ENCODE assay signal across 30 cellular contexts in the genomic region with DNA sequence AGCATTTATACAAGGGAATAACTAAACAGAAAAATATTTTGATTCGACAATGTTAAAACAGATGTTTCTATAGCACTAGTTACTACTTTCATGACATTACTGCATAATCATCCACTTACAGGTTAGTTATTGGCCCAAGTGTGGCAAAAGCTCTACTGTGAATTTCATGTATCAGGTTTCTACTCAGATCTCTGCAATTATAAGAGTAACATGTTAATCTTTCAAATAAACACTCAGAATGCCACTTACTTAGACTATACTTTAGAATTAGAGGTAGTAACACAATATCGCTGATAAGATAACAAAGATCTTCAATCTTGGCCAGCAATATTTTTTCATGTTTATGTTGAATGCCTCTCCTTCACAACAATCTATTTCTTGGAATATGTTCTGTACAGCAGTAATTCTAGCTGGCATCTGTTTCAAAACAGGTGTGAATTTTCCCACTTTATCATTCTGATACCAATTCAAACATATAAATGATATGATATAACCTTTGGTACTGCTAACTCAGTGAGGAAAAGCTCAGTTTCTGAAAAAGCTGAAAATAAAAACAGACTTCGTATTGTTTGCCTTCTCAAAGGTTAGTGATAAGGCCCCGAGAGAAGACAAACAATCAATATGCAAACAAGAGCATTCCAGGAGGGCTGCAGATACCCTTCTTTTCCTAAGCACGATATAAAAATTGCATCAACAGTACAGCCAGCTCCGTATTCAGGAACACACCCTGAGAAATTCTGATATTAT. TPM values are rescaled to one million over a fixed set of nuclear protein-coding genes. Genes with fewer than 3 reads are reported as not detected.
A peak's percentile ranks its signal among the peaks of the same experiment; 100 is the strongest.
DNase-seq lines count a peak whose midpoint lies in the region; ATAC-seq and TF ChIP-seq lines count a peak whose summit lies in the region.
"Had no signal": no experiment of that assay in that cellular context is flagged by ENCODE, and none has a peak within 500 bp of the region (broad histone marks: within the 10 kb centered on the region; RNA-seq: fewer than 3 reads in every experiment).

No MANE protein-coding gene starts in this region.

- no peaks in the 10 kb centered on the region for H3K4me1 ChIP-seq in CD8-positive, alpha-beta memory T cell (ENCODE audit: insufficient read depth, low read length)
- H3K4me1 ChIP-seq: gastroesophageal sphincter, parathyroid adenoma, right atrium auricular region, spleen had no signal

- no peak overlapping the region for H3K4me3 Mint-ChIP-seq in type B pancreatic cell
- H3K4me3 Mint-ChIP-seq in CD8-positive, alpha-beta memory T cell: no peak overlapping the region
- H3K4me3 Mint-ChIP-seq: activated CD4-positive, alpha-beta T cell treated with anti-CD3 and anti-CD28 coated beads, Interleukin-2, amount 10 ng/mL, durations not matched to agents 24 days and 14 days; CD4-positive, alpha-beta memory T cell; memory B cell; stimulated activated naive CD8-positive, alpha-beta T cell treated with anti-CD3 and anti-CD28 coated beads, Interleukin-15, amount 100 ng/mL, for 72 hours; T-cell had no signal

- no peaks in the 10 kb centered on the region for H3K9me3 ChIP-seq in CD8-positive, alpha-beta memory T cell (ENCODE audit: low read length)
- H3K9me3 ChIP-seq: gastroesophageal sphincter, right atrium auricular region, spleen, thoracic aorta had no signal

- H3K27ac Mint-ChIP-seq in type B pancreatic cell: peak overlapping the region; percentile 46
- H3K27ac Mint-ChIP-seq in CD8-positive, alpha-beta memory T cell: no peak overlapping the region
- H3K27ac Mint-ChIP-seq: activated CD4-positive, alpha-beta T cell treated with anti-CD3 and anti-CD28 coated beads, Interleukin-2, amount 10 ng/mL, durations not matched to agents 24 days and 14 days; activated naive CD4-positive, alpha-beta T cell treated with anti-CD3 and anti-CD28 coated beads, Interleukin-2, amount 50 U/mL, for 72 hours; CD4-positive, alpha-beta memory T cell; memory B cell; stimulated activated naive CD8-positive, alpha-beta T cell treated with anti-CD3 and anti-CD28 coated beads, Interleukin-15, amount 100 ng/mL, for 72 hours; T-cell had no signal

- H3K4me1 Mint-ChIP-seq in type B pancreatic cell (ENCODE audit: unreplicated experiment): peaks cover 10% of the 10 kb centered on the region
- no peaks in the 10 kb centered on the region for H3K4me1 Mint-ChIP-seq in CD8-positive, alpha-beta memory T cell
- H3K4me1 Mint-ChIP-seq: activated CD4-positive, alpha-beta T cell treated with anti-CD3 and anti-CD28 coated beads, Interleukin-2, amount 10 ng/mL, durations not matched to agents 24 days and 14 days; CD4-positive, alpha-beta memory T cell; memory B cell; stimulated activated naive CD8-positive, alpha-beta T cell treated with anti-CD3 and anti-CD28 coated beads, Interleukin-15, amount 100 ng/mL, for 72 hours; T-cell had no signal

- ATAC-seq in left colon (peak; percentile 53), HG03045 (IDR thresholded peaks at IDR 0.05; ENCODE audit: unreplicated experiment) (no peak)
- ATAC-seq: activated naive CD4-positive, alpha-beta T cell treated with anti-CD3 and anti-CD28 coated beads, Interleukin-2, amount 50 U/mL, for 72 hours; gastroesophageal sphincter; GM12878; left cardiac atrium; stimulated activated naive CD8-positive, alpha-beta T cell treated with anti-CD3 and anti-CD28 coated beads, Interleukin-15, amount 100 ng/mL, for 72 hours; T-cell had no signal

- peaks cover 19% of the 10 kb centered on the region for H3K36me3 Mint-ChIP-seq in type B pancreatic cell
- H3K36me3 Mint-ChIP-seq in CD8-positive, alpha-beta memory T cell: no peaks in the 10 kb centered on the region
- H3K36me3 Mint-ChIP-seq: activated naive CD4-positive, alpha-beta T cell treated with anti-CD3 and anti-CD28 coated beads, Interleukin-2, amount 50 U/mL, for 72 hours; CD4-positive, alpha-beta memory T cell; T-cell had no signal

- H3K36me3 ChIP-seq in CD8-positive, alpha-beta memory T cell (ENCODE audit: insufficient read depth, low read length): no peaks in the 10 kb centered on the region

- POLR2A ChIA-PET in CD8-positive, alpha-beta memory T cell (lab: Charles Lee): no interaction called here

- H3K4me3 ChIP-seq in CD8-positive, alpha-beta memory T cell (ENCODE audit: low read length): no peak overlapping the region
- H3K4me3 ChIP-seq: gastroesophageal sphincter, GM12878, right atrium auricular region, spleen, thoracic aorta had no signal

- H3K27me3 ChIP-seq in CD8-positive, alpha-beta memory T cell (ENCODE audit: insufficient read depth, low read length, poor library complexity, severe bottlenecking): no peaks in the 10 kb centered on the region
- H3K27me3 ChIP-seq: gastroesophageal sphincter, right atrium auricular region, spleen had no signal

- intact Hi-C loops in left colon (cut with DNase I, micrococcal nuclease): no loop called here

- CTCF ChIA-PET in CD8-positive, alpha-beta memory T cell (lab: Charles Lee): no interaction called here

- no peak overlapping the region for H3K27ac ChIP-seq in CD8-positive, alpha-beta memory T cell (ENCODE audit: low read depth, low read length)
- H3K27ac ChIP-seq: gastroesophageal sphincter, parathyroid adenoma, right atrium auricular region, spleen, thoracic aorta had no signal

- TF ChIP-seq CTCF in type B pancreatic cell (conservative IDR thresholded peaks at IDR 0.05): no peak

- H3K27me3 Mint-ChIP-seq in type B pancreatic cell: no peaks in the 10 kb centered on the region
- no peaks in the 10 kb centered on the region for H3K27me3 Mint-ChIP-seq in CD8-positive, alpha-beta memory T cell
- H3K27me3 Mint-ChIP-seq: CD4-positive, alpha-beta memory T cell; memory B cell; stimulated activated naive CD8-positive, alpha-beta T cell treated with anti-CD3 and anti-CD28 coated beads, Interleukin-15, amount 100 ng/mL, for 72 hours; T-cell had no signal

- no peaks in the 10 kb centered on the region for H3K9me3 Mint-ChIP-seq in type B pancreatic cell
- no peaks in the 10 kb centered on the region for H3K9me3 Mint-ChIP-seq in CD8-positive, alpha-beta memory T cell
- H3K9me3 Mint-ChIP-seq: activated CD4-positive, alpha-beta T cell treated with anti-CD3 and anti-CD28 coated beads, Interleukin-2, amount 10 ng/mL, durations not matched to agents 24 days and 14 days; activated naive CD4-positive, alpha-beta T cell treated with anti-CD3 and anti-CD28 coated beads, Interleukin-2, amount 50 U/mL, for 72 hours; CD4-positive, alpha-beta memory T cell; memory B cell; stimulated activated naive CD8-positive, alpha-beta T cell treated with anti-CD3 and anti-CD28 coated beads, Interleukin-15, amount 100 ng/mL, for 72 hours; T-cell had no signal

- DNase-seq in NCI-H2171 treated with DMSO at 0.1 percent for 48 hours (lab: John Stamatoyannopoulos, UW): peak; percentile 36
- no peak for DNase-seq in NCI-H2171 (lab: John Stamatoyannopoulos, UW)
- DNase-seq in NCI-H524 treated with DMSO at 0.1 percent for 48 hours (lab: John Stamatoyannopoulos, UW): peak; percentile 12
- no peak for DNase-seq in left colon
- no peak for DNase-seq in type B pancreatic cell (ENCODE audit: extremely low spot score, unreplicated experiment)
- DNase-seq in CD8-positive, alpha-beta memory T cell: no peak
- no peak for DNase-seq in stimulated activated naive CD4-positive, alpha-beta T cell treated with Interleukin-2 at 50 U/mL for 16 hours (lab: John Stamatoyannopoulos, UW)
- DNase-seq: activated CD4-positive, alpha-beta T cell treated with anti-CD3 and anti-CD28 coated beads, Interleukin-2, amount 10 ng/mL, durations not matched to agents 24 days and 14 days; activated effector memory CD4-positive, alpha-beta T cell treated with Interleukin-2 at 50 U/mL for 16 hours; activated T-cell treated with anti-CD3 and anti-CD28 coated beads, Interleukin-2, amount 50 U/mL, for 1 hour; amygdala; CD4-positive, alpha-beta memory T cell; HCEC 1CT; hippocampal formation; left cardiac atrium; NCI-H2081 treated with DMSO at 0.1 percent for 48 hours; NCI-H510A; NK-92 treated with Interleukin-12 subunit alpha and Interleukin-12 subunit beta, amount 100 ng/mL, for 24 hours; spleen; stimulated activated CD4-positive, alpha-beta T cell treated with anti-CD3 and anti-CD28 coated beads, Interleukin-2, amount 100 ng/mL, for 24 hours; stimulated activated naive CD8-positive, alpha-beta T cell treated with anti-CD3 and anti-CD28 coated beads, Interleukin-15, amount 100 ng/mL, for 72 hours; T-cell had no signal

RNA-seq across cellular contexts. Expression of a gene that starts 11.0 kb away (rescaled TPM):
- total RNA-seq in left colon (1 to 10 TPM; 7.7 to 9.2 TPM), type B pancreatic cell (ENCODE audit: low replicate concordance) (18.2 and 30.4 TPM in 2 replicates)
- 10 to 100 TPM; 22.4 to 23.0 TPM for total RNA-seq in CD8-positive, alpha-beta memory T cell
- 2.3 TPM for polyA plus RNA-seq in CD8-positive, alpha-beta memory T cell

Comparison
In these comparisons a context has a peak if more than half of its experiments do, and no peak if none do; other contexts are left out.
1. DNase-seq: peak in NCI-H2171 treated with DMSO at 0.1 percent for 48 hours (single experiment) and NCI-H524 treated with DMSO at 0.1 percent for 48 hours (single experiment); none in NCI-H2171 (single experiment), left colon (0 of 2), type B pancreatic cell (single experiment), CD8-positive, alpha-beta memory T cell (0 of 5) and stimulated activated naive CD4-positive, alpha-beta T cell treated with Interleukin-2 at 50 U/mL for 16 hours (single experiment).